Comparison of ENCODE assay signal across 15 cellular contexts in the genomic region with DNA sequence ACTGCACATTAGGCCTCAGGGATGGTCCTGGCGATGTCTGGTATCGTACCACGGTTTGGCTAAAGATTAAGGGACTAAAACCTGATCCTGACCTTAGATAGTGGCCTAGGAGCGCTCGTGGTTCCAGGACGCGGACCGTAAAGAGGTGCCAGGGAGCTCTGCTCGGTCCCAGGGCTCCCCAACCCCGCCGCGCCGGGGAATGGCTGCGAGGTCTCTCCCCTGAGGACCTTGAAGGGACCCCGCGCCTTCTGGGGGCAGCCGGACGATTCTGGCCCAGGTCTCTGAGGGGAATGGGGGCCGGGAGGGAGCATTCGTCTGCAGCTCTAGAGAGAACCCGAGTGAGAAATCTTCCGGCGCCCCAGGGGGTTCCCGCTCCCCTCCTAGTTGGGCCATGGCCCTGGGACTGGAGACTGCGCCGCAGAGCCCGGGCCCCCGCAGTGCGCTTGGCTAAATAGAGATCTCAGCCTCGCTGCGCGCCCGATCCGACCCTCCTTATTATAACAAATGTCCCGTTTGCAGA. TPM values are rescaled to one million over a fixed set of nuclear protein-coding genes. Genes with fewer than 3 reads are reported as not detected.
A peak's percentile ranks its signal among the peaks of the same experiment; 100 is the strongest.
DNase-seq lines count a peak whose midpoint lies in the region; ATAC-seq and TF ChIP-seq lines count a peak whose summit lies in the region.
"Had no signal": no experiment of that assay in that cellular context is flagged by ENCODE, and none has a peak within 500 bp of the region (broad histone marks: within the 10 kb centered on the region; RNA-seq: fewer than 3 reads in every experiment).

No MANE protein-coding gene starts in this region.

- no peak overlapping the region for H3K18ac ChIP-seq in mesenchymal stem cell (ENCODE audit: low read depth in 1 of 2, low read length in 2 of 2)

- no peak overlapping the region for H2AFZ ChIP-seq in mesenchymal stem cell (ENCODE audit: low read depth, low read length)

- H3K4me3 Mint-ChIP-seq in activated T-helper 1 cell treated with anti-CD3 and anti-CD28 coated beads, Interleukin-12 subunit alpha, Interleukin-12 subunit beta, Interleukin-2, Interleukin-4 antibody, amounts not matched to agents 30 ng/mL and 10 ng/mL and 1 ng/mL, durations not matched to agents 14 hours and 24 hours and 36 hours, result no peak overlapping the region

- TF ChIP-seq POLR2A in heart left ventricle (IDR thresholded peaks at IDR 0.05), result no peak
- TF ChIP-seq POLR2A in thyroid gland (IDR thresholded peaks at IDR 0.05), result peak in 1 of 2 donors; percentile 23

- no peak overlapping the region for H2BK12ac ChIP-seq in mesenchymal stem cell (ENCODE audit: low read length in 2 of 2)

- intact Hi-C loops in right cardiac atrium (cut with DNase I) (no loop called here), heart left ventricle (cut with DNase I) (no loop called here), thyroid gland (cut with DNase I) (no loop called here)
- intact Hi-C loops in activated T-helper 1 cell treated with anti-CD3 and anti-CD28 coated beads, Interleukin-12 subunit alpha, Interleukin-12 subunit beta, Interleukin-2, Interleukin-4 antibody, amounts not matched to agents 30 ng/mL and 10 ng/mL and 1 ng/mL, durations not matched to agents 14 hours and 24 hours and 36 hours (cut with micrococcal nuclease), result loop anchor here (5.0 kb wide), 1 partner anchor 225 kb away; no protein-coding TSS in a partner anchor

- DNase-seq in right cardiac atrium (no peak), heart left ventricle (no peak), coronary artery (ENCODE audit: low spot score) (no peak), mesenchymal stem cell (no peak), thyroid gland (no peak), NCI-H82 (lab: John Stamatoyannopoulos, UW) (no peak)
- DNase-seq in activated T-helper 1 cell treated with anti-CD3 and anti-CD28 coated beads, Interleukin-12 subunit alpha, Interleukin-12 subunit beta, Interleukin-2, Interleukin-4 antibody, amounts not matched to agents 30 ng/mL and 10 ng/mL and 1 ng/mL, durations not matched to agents 14 hours and 24 hours and 36 hours (ENCODE audit: low spot score), result no peak
- DNase-seq: DND-41, left lung, NCI-H345 had no signal

- H3K27me3 Mint-ChIP-seq in activated T-helper 1 cell treated with anti-CD3 and anti-CD28 coated beads, Interleukin-12 subunit alpha, Interleukin-12 subunit beta, Interleukin-2, Interleukin-4 antibody, amounts not matched to agents 30 ng/mL and 10 ng/mL and 1 ng/mL, durations not matched to agents 14 hours and 24 hours and 36 hours (ENCODE audit: insufficient read depth), result peaks cover 79% of the 10 kb centered on the region

- H3K4me2 ChIP-seq in mesenchymal stem cell (ENCODE audit: low read length, poor library complexity, severe bottlenecking), result no peak overlapping the region

- ATAC-seq in right cardiac atrium (peak; percentile 29 to 38), heart left ventricle (no peak), HG02642 (IDR thresholded peaks at IDR 0.05; ENCODE audit: poor library complexity, unreplicated experiment) (no peak)
- ATAC-seq: Panc1 had no signal

- no peak overlapping the region for H3K4ac ChIP-seq in mesenchymal stem cell (ENCODE audit: low read depth in 1 of 2, low read length in 2 of 2)

- peaks cover 16% of the 10 kb centered on the region for H3K4me1 Mint-ChIP-seq in activated T-helper 1 cell treated with anti-CD3 and anti-CD28 coated beads, Interleukin-12 subunit alpha, Interleukin-12 subunit beta, Interleukin-2, Interleukin-4 antibody, amounts not matched to agents 30 ng/mL and 10 ng/mL and 1 ng/mL, durations not matched to agents 14 hours and 24 hours and 36 hours (ENCODE audit: low read depth)

- H3K9me3 Mint-ChIP-seq in activated T-helper 1 cell treated with anti-CD3 and anti-CD28 coated beads, Interleukin-12 subunit alpha, Interleukin-12 subunit beta, Interleukin-2, Interleukin-4 antibody, amounts not matched to agents 30 ng/mL and 10 ng/mL and 1 ng/mL, durations not matched to agents 14 hours and 24 hours and 36 hours, result no peaks in the 10 kb centered on the region

- no peak overlapping the region for H4K8ac ChIP-seq in mesenchymal stem cell (ENCODE audit: low read length)

- no peaks in the 10 kb centered on the region for H3K79me1 ChIP-seq in mesenchymal stem cell (replicated peaks; ENCODE audit: low read length, poor library complexity, severe bottlenecking)

- no peaks in the 10 kb centered on the region for H3K9me3 ChIP-seq in right cardiac atrium (ENCODE audit: control insufficient read depth, low read length)
- H3K9me3 ChIP-seq in heart left ventricle, result no peaks in the 10 kb centered on the region
- H3K9me3 ChIP-seq in mesenchymal stem cell (ENCODE audit: control insufficient read depth, low read length), result no peaks in the 10 kb centered on the region
- no peaks in the 10 kb centered on the region for H3K9me3 ChIP-seq in thyroid gland
- H3K9me3 ChIP-seq: left lung, prostate gland, upper lobe of left lung had no signal

- H3K4me3 ChIP-seq in right cardiac atrium (ENCODE audit: low read length), result no peak overlapping the region
- H3K4me3 ChIP-seq in heart left ventricle, result peak overlapping the region in 6 of 12 donors; percentile 7 to 30 (median 16)
- peak overlapping the region; percentile 47 for H3K4me3 ChIP-seq in coronary artery
- H3K4me3 ChIP-seq in mesenchymal stem cell (ENCODE audit: insufficient read depth in 1 of 2, low read depth in 1 of 2, low read length in 2 of 2), result peak overlapping the region; percentile 57 to 68
- H3K4me3 ChIP-seq in thyroid gland (replicated peaks in 1 of 3), result peak overlapping the region; percentile 49 to 90 (median 73)
- H3K4me3 ChIP-seq: left lung, prostate gland, upper lobe of left lung had no signal

- H3K27ac ChIP-seq in right cardiac atrium (ENCODE audit: low read length), result no peak overlapping the region
- no peak overlapping the region for H3K27ac ChIP-seq in heart left ventricle
- no peak overlapping the region for H3K27ac ChIP-seq in coronary artery
- peak overlapping the region; percentile 43 for H3K27ac ChIP-seq in mesenchymal stem cell (ENCODE audit: low read length, poor library complexity, severe bottlenecking)
- peak overlapping the region; percentile 92 to 99 (median 93) for H3K27ac ChIP-seq in thyroid gland
- H3K27ac ChIP-seq: HL-60, left lung, prostate gland, upper lobe of left lung had no signal

- no peak overlapping the region for H3K27ac Mint-ChIP-seq in activated T-helper 1 cell treated with anti-CD3 and anti-CD28 coated beads, Interleukin-12 subunit alpha, Interleukin-12 subunit beta, Interleukin-2, Interleukin-4 antibody, amounts not matched to agents 30 ng/mL and 10 ng/mL and 1 ng/mL, durations not matched to agents 14 hours and 24 hours and 36 hours

- peak overlapping the region; percentile 71 for H3K9ac ChIP-seq in mesenchymal stem cell (ENCODE audit: low read length)

- H3K36me3 ChIP-seq in heart left ventricle, result no peaks in the 10 kb centered on the region
- peaks cover 3 to 26% of the 10 kb centered on the region in 2 experiments for H3K36me3 ChIP-seq in mesenchymal stem cell (ENCODE audit: control insufficient read depth in 1 of 2, insufficient read depth in 2 of 2, low read depth in 1 of 2, low read length in 2 of 2)
- H3K36me3 ChIP-seq in thyroid gland, result peaks cover 31 to 39% of the 10 kb centered on the region in 2 donors
- H3K36me3 ChIP-seq: left lung, prostate gland, upper lobe of left lung had no signal

- no peak overlapping the region for H3K23ac ChIP-seq in mesenchymal stem cell (ENCODE audit: low read length in 2 of 2)

- H2BK5ac ChIP-seq in mesenchymal stem cell (ENCODE audit: low read depth, low read length, poor library complexity, severe bottlenecking), result peak overlapping the region; percentile 25

- H2AK5ac ChIP-seq in mesenchymal stem cell (ENCODE audit: low read length, severe bottlenecking), result no peak overlapping the region

- TF ChIP-seq CTCF in heart left ventricle (IDR thresholded peaks at IDR 0.05) (no peak), coronary artery (IDR thresholded peaks at IDR 0.05) (no peak), thyroid gland (IDR thresholded peaks at IDR 0.05) (no peak)

- no peaks in the 10 kb centered on the region for H3K36me3 Mint-ChIP-seq in activated T-helper 1 cell treated with anti-CD3 and anti-CD28 coated beads, Interleukin-12 subunit alpha, Interleukin-12 subunit beta, Interleukin-2, Interleukin-4 antibody, amounts not matched to agents 30 ng/mL and 10 ng/mL and 1 ng/mL, durations not matched to agents 14 hours and 24 hours and 36 hours (ENCODE audit: low read depth)

- H3K14ac ChIP-seq in mesenchymal stem cell (ENCODE audit: low read length in 2 of 2), result no peak overlapping the region

- H3K4me1 ChIP-seq in right cardiac atrium (ENCODE audit: control insufficient read depth, insufficient read depth, low read length) (no peaks in the 10 kb centered on the region), heart left ventricle (peaks cover 0 to 28% (median 9%) of the 10 kb centered on the region in 12 donors), mesenchymal stem cell (ENCODE audit: control insufficient read depth, insufficient read depth, low read depth, low read length) (peaks cover 15% of the 10 kb centered on the region), thyroid gland (peaks cover 27 to 35% of the 10 kb centered on the region in 2 donors)
- H3K4me1 ChIP-seq: prostate gland had no signal

- no peak overlapping the region for H4K91ac ChIP-seq in mesenchymal stem cell (ENCODE audit: low read length)

- H2BK15ac ChIP-seq in mesenchymal stem cell (ENCODE audit: low read depth, poor library complexity, severe bottlenecking), result no peak overlapping the region

- H3K27me3 ChIP-seq in right cardiac atrium (ENCODE audit: control insufficient read depth, insufficient read depth) (no peaks in the 10 kb centered on the region), heart left ventricle (peaks cover 27 to 79% (median 71%) of the 10 kb centered on the region in 9 donors), mesenchymal stem cell (ENCODE audit: control insufficient read depth in 1 of 2, insufficient read depth in 1 of 2, low read length in 2 of 2) (peaks cover 0 to 72% of the 10 kb centered on the region in 2 experiments), thyroid gland (no peaks in the 10 kb centered on the region)

- 3% methylated on average over 35 of the region's 35 CpGs for WGBS in right cardiac atrium
- 2 to 3% (median 2%) methylated on average over 10 to 35 of the region's 35 CpGs for WGBS in heart left ventricle, 4 donors
- 3% methylated on average over 35 of the region's 35 CpGs for WGBS in mesenchymal stem cell
- WGBS in thyroid gland, 2 donors, result 2 to 3% methylated on average over 22 to 33 of the region's 35 CpGs

- no peak overlapping the region for H2BK120ac ChIP-seq in mesenchymal stem cell (ENCODE audit: low read depth, low read length)

RNA-seq across cellular contexts. Expression of a gene that starts 1.8 kb away (rescaled TPM):
- total RNA-seq in right cardiac atrium (1 to 10 TPM in 1 of 4 donors, under 1 TPM in 2, not detected in 1; 0.11 to 1.9 (median 0.68) TPM), heart left ventricle (1 to 10 TPM in 2 of 9 donors, under 1 TPM in 4, not detected in 3; 0.44 to 2.3 (median 0.65) TPM), thyroid gland (1,000 to 10,000 TPM; 1,318 to 2,156 (median 1,767) TPM)
- polyA plus RNA-seq in right cardiac atrium (0.05 TPM), heart left ventricle (under 1 TPM in 1 of 2 donors, not detected in 1; 0.53 TPM)
- 0.03 TPM for polyA plus RNA-seq in mesenchymal stem cell (2013, experiment 1 of 2)
- polyA plus RNA-seq in mesenchymal stem cell (2013, experiment 2 of 2), result 0.10 TPM
- 0.70 and 1.6 TPM in 2 replicates for total RNA-seq in activated T-helper 1 cell treated with anti-CD3 and anti-CD28 coated beads, Interleukin-12 subunit alpha, Interleukin-12 subunit beta, Interleukin-2, Interleukin-4 antibody, amounts not matched to agents 30 ng/mL and 10 ng/mL and 1 ng/mL, durations not matched to agents 14 hours and 24 hours and 36 hours

Comparison
In these comparisons a context has a peak if more than half of its experiments do, and no peak if none do; other contexts are left out.
1. ATAC-seq: peak in right cardiac atrium (2 of 2); none in heart left ventricle (0 of 4) and HG02642 (single experiment).
2. H3K27ac ChIP-seq: peak in mesenchymal stem cell (single experiment) and thyroid gland (3 of 3); none in right cardiac atrium (single experiment), heart left ventricle (0 of 12) and coronary artery (0 of 2).
3. RNA of a gene that starts 1.8 kb away (total RNA-seq): 1,318 to 2,156 TPM in thyroid gland; 0.70 to 1.6 TPM in activated T-helper 1 cell treated with anti-CD3 and anti-CD28 coated beads, Interleukin-12 subunit alpha, Interleukin-12 subunit beta, Interleukin-2, Interleukin-4 antibody, amounts not matched to agents 30 ng/mL and 10 ng/mL and 1 ng/mL, durations not matched to agents 14 hours and 24 hours and 36 hours, 0.11 to 1.9 TPM in right cardiac atrium and 0.44 to 2.3 TPM in heart left ventricle; every median in the first group is over 100 times any median in the second.